19 cellular contexts compared by ENCODE assay signal in genomic region chr1:64487061-64487460, GRCh38. TPM values are rescaled to one million over a fixed set of nuclear protein-coding genes. Genes with fewer than 3 reads are reported as not detected.
DNase-seq lines count a peak whose midpoint lies in the region; ATAC-seq, FAIRE-seq and TF ChIP-seq lines count a peak whose summit lies in the region.
"Had no signal": no experiment of that assay in that cellular context is flagged by ENCODE, and none has a peak within 500 bp of the region (broad histone marks: within the 10 kb centered on the region; RNA-seq: fewer than 3 reads in every experiment).

No MANE protein-coding gene starts in this region.

- no peaks in the 10 kb centered on the region for H3K9me1 ChIP-seq in K562 (ENCODE audit: control insufficient read depth, insufficient read depth, low read length)

- H2AFZ ChIP-seq in K562 (ENCODE audit: low read depth, low read length) (no peak overlapping the region), HepG2 (ENCODE audit: low read length) (no peak overlapping the region)

- POLR2A ChIA-PET in HEK293 (lab: Yijun Ruan, JAX) (interaction anchor here (0.6 kb wide), 1 partner anchor 27 kb away, joined by 3 read pairs; no protein-coding TSS in a partner anchor), K562 (lab: Yijun Ruan, JAX) (no interaction called here), HepG2 (lab: Yijun Ruan, JAX) (no interaction called here)

- H3K4me1 ChIP-seq in HEK293 (ENCODE audit: control insufficient read depth, insufficient read depth, low read length) (peaks cover 15% of the 10 kb centered on the region), K562 (replicated peaks in 1 of 2; ENCODE audit: control insufficient read depth in 2 of 2, insufficient read depth in 2 of 2, low read length in 2 of 2) (no peaks in the 10 kb centered on the region), HepG2 (ENCODE audit: insufficient read depth, low read length) (no peaks in the 10 kb centered on the region)

- peak; percentile 11 for DNase-seq in DMS 273 (lab: John Stamatoyannopoulos, UW; ENCODE audit: unreplicated experiment)
- DNase-seq in DMS 273 treated with DMSO at 0.1 percent for 48 hours (lab: John Stamatoyannopoulos, UW) = no peak
- DNase-seq in K562 (ENCODE audit: extremely low read depth in 1 of 4, low spot score in 3 of 4) = no peak
- no peak for DNase-seq in HepG2 (ENCODE audit: low spot score)
- no peak for DNase-seq in central memory CD4-positive, alpha-beta T cell
- DNase-seq: activated B cell treated with CpG ODN at 0.5 μM for 24 hours; activated CD8-positive, alpha-beta memory T cell treated with anti-CD3 and anti-CD28 coated beads for 24 hours; C1 segment of cervical spinal cord; cerebellar nuclear complex; hippocampal formation; kidney glomerular epithelial cell; NCI-H1694 treated with DMSO at 0.1 percent for 48 hours; SHP77; T-helper 17 cell had no signal

- no peaks in the 10 kb centered on the region for H4K20me1 ChIP-seq in K562 (replicated peaks; ENCODE audit: control insufficient read depth, insufficient read depth, low read length)
- H4K20me1 ChIP-seq in HepG2 (ENCODE audit: insufficient read depth, low read length) = no peaks in the 10 kb centered on the region

- H3K9me3 ChIP-seq in HEK293 (ENCODE audit: control insufficient read depth, insufficient read depth, low read depth, low read length) (no peaks in the 10 kb centered on the region), K562 (replicated peaks; ENCODE audit: control insufficient read depth, insufficient read depth, low read depth, low read length) (no peaks in the 10 kb centered on the region), HepG2 (ENCODE audit: low read length) (no peaks in the 10 kb centered on the region)
- H3K9me3 ChIP-seq: thoracic aorta had no signal

- H3K36me3 ChIP-seq in HEK293 (ENCODE audit: control insufficient read depth in 2 of 2, insufficient read depth in 1 of 2, low read length in 2 of 2) (no peaks in the 10 kb centered on the region), K562 (ENCODE audit: control insufficient read depth, insufficient read depth, low read length) (no peaks in the 10 kb centered on the region), HepG2 (replicated peaks in 1 of 2; ENCODE audit: control insufficient read depth in 1 of 2, insufficient read depth in 2 of 2, low read length in 2 of 2) (no peaks in the 10 kb centered on the region)
- H3K36me3 ChIP-seq: thoracic aorta had no signal

- FAIRE-seq in K562 (lab: Jason Lieb, UNC) (no peak), HepG2 (lab: Jason Lieb, UNC) (no peak)

- TF ChIP-seq POLR2A in K562 (conservative IDR thresholded peaks at IDR 0.05) (no peak), HepG2 (IDR thresholded peaks at IDR 0.05; ENCODE audit: insufficient read depth in 1 of 2, low read depth in 2 of 2, low read length in 2 of 2) (no peak)

- intact Hi-C loops in K562 (cut with micrococcal nuclease) = loop anchor here (1.0 kb wide), 1 partner anchor 218 kb away; no protein-coding TSS in a partner anchor
- intact Hi-C loops in HepG2 (cut with micrococcal nuclease; ENCODE audit: unreplicated experiment) = no loop called here

- TF ChIP-seq CTCF in HEK293 (tag by site-specific recombination; IDR thresholded peaks at IDR 0.05) = no peak
- peak in 2 of 3 experiments; percentile 8 to 28; a peak in 3 of 6 replicates for TF ChIP-seq CTCF in K562 (IDR thresholded peaks at IDR 0.05 in 2 of 3, conservative IDR thresholded peaks at IDR 0.05 in 1 of 3; ENCODE audit: insufficient read depth in 2 of 3, low read depth in 1 of 3, low read length in 3 of 3)
- no peak for TF ChIP-seq CTCF in HepG2 (CRISPR knock-in tag; IDR thresholded peaks at IDR 0.05)

- no peak overlapping the region for H3K4me2 ChIP-seq in K562 (ENCODE audit: insufficient read depth, low read length)
- H3K4me2 ChIP-seq in HepG2 (ENCODE audit: low read depth, low read length) = no peak overlapping the region

- TF ChIP-seq EP300 in K562 (IDR thresholded peaks at IDR 0.05; ENCODE audit: low read length) (no peak), HepG2 (IDR thresholded peaks at IDR 0.05; ENCODE audit: low read depth in 2 of 2, low read length in 2 of 2) (no peak), HepG2 (CRISPR knock-in tag; IDR thresholded peaks at IDR 0.05; ENCODE audit: borderline replicate concordance) (no peak)

- 0% methylated on average over 1 of the region's 1 CpG for WGBS in K562 (ENCODE audit: insufficient coverage, low coverage, missing lambda C conversion rate)
- WGBS in HepG2 (ENCODE audit: low lambda C conversion rate) = 32% methylated on average over 1 of the region's 1 CpG

- H3K27ac ChIP-seq in HEK293 (ENCODE audit: extremely low read depth, low read depth, low read length) (no peak overlapping the region), K562 (ENCODE audit: extremely low read depth, low read depth, low read length) (no peak overlapping the region), HepG2 (ENCODE audit: extremely low read length, insufficient read depth, low read length) (no peak overlapping the region)
- H3K27ac ChIP-seq: 22Rv1, thoracic aorta had no signal

- H3K79me2 ChIP-seq in K562 (ENCODE audit: control insufficient read depth, insufficient read depth, low read length) (no peaks in the 10 kb centered on the region), HepG2 (ENCODE audit: insufficient read depth, low read length) (no peaks in the 10 kb centered on the region)

- in situ Hi-C loops in K562 (cut with MboI) (no loop called here), HepG2 (cut with HindIII; ENCODE audit: extremely low pct_ligation_motif_present, low pct_unique_long_range_greater_than_20kb) (no loop called here)

- TF ChIP-seq RAD21 in K562 (CRISPR knock-in tag; conservative IDR thresholded peaks at IDR 0.05 in 1 of 2, IDR thresholded peaks at IDR 0.05 in 1 of 2) = peak; percentile 17 to 24; a peak in 2 of 4 replicates
- TF ChIP-seq RAD21 in HepG2 (CRISPR knock-in tag; IDR thresholded peaks at IDR 0.05) = no peak

- no TSS peak for BruUV-seq in K562 (replicated peaks; lab: Mats Ljungman, UMichigan)
- BruUV-seq in HepG2 (replicated peaks; lab: Mats Ljungman, UMichigan) = no TSS peak

- no peaks in the 10 kb centered on the region for H3K27me3 ChIP-seq in K562 (ENCODE audit: control insufficient read depth in 2 of 2, insufficient read depth in 2 of 2, low read length in 2 of 2)
- H3K27me3 ChIP-seq in HepG2 (ENCODE audit: control insufficient read depth in 1 of 2, insufficient read depth in 2 of 2, low read length in 2 of 2) = no peaks in the 10 kb centered on the region

- CTCF ChIA-PET in HEK293 (lab: Yijun Ruan, JAX) = interaction anchor here (0.8 kb wide), 1 partner anchor 9 kb away, joined by 3 read pairs; no protein-coding TSS in a partner anchor
- CTCF ChIA-PET in K562 (lab: Yijun Ruan, JAX; ENCODE audit: low intra/inter-chr PET ratio) = interaction anchor here (1.0 kb wide), 1 partner anchor 108 kb away, joined by 5 read pairs; no protein-coding TSS in a partner anchor
- CTCF ChIA-PET in HepG2 (lab: Yijun Ruan, JAX; ENCODE audit: low intra/inter-chr PET ratio, low total read pairs) = no interaction called here

- ATAC-seq in K562 = no peak
- no peak for ATAC-seq in HepG2
- ATAC-seq in HG03378 (IDR thresholded peaks at IDR 0.05; ENCODE audit: unreplicated experiment) = no peak
- no peak for ATAC-seq in HG02642 (IDR thresholded peaks at IDR 0.05; ENCODE audit: poor library complexity, unreplicated experiment)
- ATAC-seq: T-helper 17 cell had no signal

- H3K4me3 ChIP-seq in HEK293 (ENCODE audit: low read depth, low read length) = no peak overlapping the region
- no peak overlapping the region for H3K4me3 ChIP-seq in K562
- no peak overlapping the region for H3K4me3 ChIP-seq in HepG2 (replicated peaks in 1 of 3; ENCODE audit: insufficient read depth in 1 of 3, low read depth in 2 of 3, low read length in 3 of 3)
- H3K4me3 ChIP-seq: thoracic aorta had no signal

- H3K9ac ChIP-seq in K562 (ENCODE audit: insufficient read depth in 1 of 2, low read depth in 2 of 2, low read length in 2 of 2) (no peak overlapping the region), HepG2 (ENCODE audit: insufficient read depth, low read depth, low read length) (no peak overlapping the region)

RNA-seq across cellular contexts. Expression of gene CACHD1, which starts 17.1 kb away (rescaled TPM):
- total RNA-seq in K562 (2011; cell fraction: chromatin; rRNA removed; ENCODE audit: low replicate concordance) = not detected in 2 replicates
- not detected in 2 replicates for total RNA-seq in K562 (2011; cell fraction: nucleolus; rRNA removed)
- total RNA-seq in K562 (2011; cell fraction: nucleoplasm; rRNA removed) = not detected in 2 replicates
- total RNA-seq in K562 (2014; rRNA removed) (not detected in 2 replicates), K562 (2014; rRNA removed; fragmentation: Illumina TruSeq; extraction: Trizol) (not detected in 2 replicates), K562 (2015; rRNA removed; fragmentation: Illumina TruSeq; extraction: Trizol) (not detected in 2 replicates), K562 (2021) (0.04 and 0.07 TPM in 2 replicates), HepG2 (2016; rRNA removed; fragmentation: Illumina TruSeq; extraction: Trizol) (0.11 TPM in 1 of 2 replicates, not detected in the other)
- polyA plus RNA-seq in K562 (2011; rRNA removed) (not detected in 2 replicates), K562 (2014; fragmentation: Illumina TruSeq; extraction: Trizol) (not detected in 2 replicates), K562 (2014; fragmentation: Nextera tagmentation; extraction: Ambion mirVana) (not detected), K562 (2014; rRNA removed) (not detected in 2 replicates), HepG2 (2011; rRNA removed) (not detected in 2 replicates)
- polyA plus RNA-seq in K562 (2011; cell fraction: cytosol; rRNA removed) = 0.03 TPM in 1 of 2 replicates, not detected in the other
- not detected in 2 replicates for polyA plus RNA-seq in K562 (2011; cell fraction: nucleus; rRNA removed)
- polyA plus RNA-seq in K562 (2012) = not detected in 2 replicates
- not detected in 2 replicates for polyA minus RNA-seq in K562 (2011; rRNA and poly(A)+ RNA removed)
- polyA minus RNA-seq in K562 (2011; cell fraction: cytosol; rRNA and poly(A)+ RNA removed) = not detected in 2 replicates
- polyA minus RNA-seq in K562 (2011; cell fraction: nucleus; rRNA and poly(A)+ RNA removed) = not detected in 2 replicates
- under 0.01 TPM in 1 of 2 replicates, not detected in the other for total RNA-seq in HepG2 (2016; cell fraction: cytosol; rRNA removed; fragmentation: Illumina TruSeq; extraction: Trizol; ENCODE audit: low read depth)
- 0.03 and 0.09 TPM in 2 replicates for total RNA-seq in HepG2 (2016; cell fraction: insoluble cytoplasmic fraction; rRNA removed; fragmentation: Illumina TruSeq; extraction: Trizol)
- 0.03 and 0.09 TPM in 2 replicates for total RNA-seq in HepG2 (2016; cell fraction: membrane; rRNA removed; fragmentation: Illumina TruSeq; extraction: Trizol)
- total RNA-seq in HepG2 (2016; cell fraction: nucleus; rRNA removed; fragmentation: Illumina TruSeq; extraction: Trizol) = 0.13 and 0.19 TPM in 2 replicates
- not detected in 2 replicates for polyA plus RNA-seq in HepG2 (2011; cell fraction: cytosol; rRNA removed)
- 0.03 TPM in 2 replicates for polyA plus RNA-seq in HepG2 (2011; cell fraction: nucleus; rRNA removed)
- 0.03 TPM in 1 of 2 replicates, not detected in the other for polyA plus RNA-seq in HepG2 (2012)
- polyA plus RNA-seq in HepG2 (2016; cell fraction: cytosol; fragmentation: Illumina TruSeq; extraction: Trizol; ENCODE audit: low read depth) = 0.03 TPM in 1 of 2 replicates, not detected in the other
- polyA plus RNA-seq in HepG2 (2016; cell fraction: insoluble cytoplasmic fraction; fragmentation: Illumina TruSeq; extraction: Trizol; ENCODE audit: low read depth) = 0.17 TPM in 1 of 2 replicates, not detected in the other
- not detected in 2 replicates for polyA plus RNA-seq in HepG2 (2016; cell fraction: membrane; fragmentation: Illumina TruSeq; extraction: Trizol; ENCODE audit: low read depth)
- 0.19 and 0.35 TPM in 2 replicates for polyA plus RNA-seq in HepG2 (2016; cell fraction: nucleus; fragmentation: Illumina TruSeq; extraction: Trizol; ENCODE audit: insufficient read depth, low read depth)
- polyA minus RNA-seq in HepG2 (2011; rRNA and poly(A)+ RNA removed; ENCODE audit: low replicate concordance) = 0.08 and 0.68 TPM in 2 replicates
- not detected in 2 replicates for polyA minus RNA-seq in HepG2 (2011; cell fraction: cytosol; rRNA and poly(A)+ RNA removed)
- polyA minus RNA-seq in HepG2 (2011; cell fraction: nucleus; rRNA and poly(A)+ RNA removed) = 0.13 and 0.50 TPM in 2 replicates

Comparison
In these comparisons a context has a peak if more than half of its experiments do, and no peak if none do; other contexts are left out.
1. CTCF ChIP-seq: peak in K562 (2 of 3); none in HEK293 (single experiment) and HepG2 (single experiment).